In genomic region chr15:84747423-84748273, GRCh38 we compare ENCODE assay signal across 8 cellular contexts. TPM values are rescaled to one million over a fixed set of nuclear protein-coding genes. Genes with fewer than 3 reads are reported as not detected.
DNase-seq lines count a peak whose midpoint lies in the region; ATAC-seq and TF ChIP-seq lines count a peak whose summit lies in the region.

No MANE protein-coding gene starts in this region.

- peak overlapping the region; percentile 85 for H3K27ac ChIP-seq in neural cell (ENCODE audit: low read length)

- H3K9ac ChIP-seq in neural cell (ENCODE audit: low read length): peak overlapping the region; percentile 86

- TF ChIP-seq RAD21 in neural cell (conservative IDR thresholded peaks at IDR 0.05): no peak

- DNase-seq in CMK (ENCODE audit: low read depth) (peak; percentile 55), RPMI8226 (peak; percentile 90), fibroblast of villous mesenchyme (ENCODE audit: low read depth) (peak; percentile 75), stromal cell of bone marrow (ENCODE audit: low read depth) (peak; percentile 54)
- DNase-seq in activated T-helper 9 cell treated with anti-CD3 and anti-CD28 coated beads, Interleukin-2, amount 50 U/mL, for 16 hours (ENCODE audit: low read depth): peak; percentile 53

- no peaks in the 10 kb centered on the region for H3K27me3 ChIP-seq in neural cell (ENCODE audit: insufficient read depth, low read depth, low read length)

- H3K36me3 ChIP-seq in neural cell (ENCODE audit: insufficient read depth, low read length): no peaks in the 10 kb centered on the region

- H3K79me2 ChIP-seq in neural cell (replicated peaks; ENCODE audit: insufficient read depth, low read length): peaks cover 36% of the 10 kb centered on the region

- H4K20me1 ChIP-seq in neural cell (ENCODE audit: insufficient read depth): no peaks in the 10 kb centered on the region

- TF ChIP-seq CTCF in fibroblast of villous mesenchyme (IDR thresholded peaks at IDR 0.05; ENCODE audit: insufficient read depth, low read depth, low read length) (peak; percentile 4), neural cell (IDR thresholded peaks at IDR 0.05; ENCODE audit: poor library complexity, severe bottlenecking) (peak; percentile 31)

- H2AFZ ChIP-seq in neural cell (ENCODE audit: low read depth, low read length): peak overlapping the region; percentile 96

- H3K9me3 ChIP-seq in neural cell (ENCODE audit: low read length): no peaks in the 10 kb centered on the region

- H3K4me3 ChIP-seq in fibroblast of villous mesenchyme (ENCODE audit: low read depth, low read length) (peak overlapping the region; percentile 68), neural cell (ENCODE audit: low read length) (peak overlapping the region; percentile 81)

- no peaks in the 10 kb centered on the region for H3F3A ChIP-seq in neural cell (ENCODE audit: insufficient read depth, low read length, poor library complexity, severe bottlenecking)

- no peak for TF ChIP-seq EP300 in neural cell (conservative IDR thresholded peaks at IDR 0.05; ENCODE audit: poor library complexity, severe bottlenecking)

- ATAC-seq in GM19452 (IDR thresholded peaks at IDR 0.05; ENCODE audit: unreplicated experiment): peak; percentile 42
- peak; percentile 28 for ATAC-seq in HG03565 (IDR thresholded peaks at IDR 0.05; ENCODE audit: unreplicated experiment)

- no peaks in the 10 kb centered on the region for H3K9me2 ChIP-seq in neural cell (ENCODE audit: insufficient read depth, low read length)

- H3K4me2 ChIP-seq in neural cell (ENCODE audit: low read length): peak overlapping the region; percentile 85

TF ChIP-seq in neural cell, 6 proteins besides CTCF, POLR2A, EP300 and RAD21:
- TF ChIP-seq MXI1 (conservative IDR thresholded peaks at IDR 0.05; ENCODE audit: poor library complexity, severe bottlenecking) (no peak), POLR2AphosphoS5 (IDR thresholded peaks at IDR 0.05) (peak; percentile 9), TAF1 (IDR thresholded peaks at IDR 0.05; ENCODE audit: low read depth) (peak; percentile 58), EZH2 (IDR thresholded peaks at IDR 0.05; ENCODE audit: borderline replicate concordance, insufficient read depth, low read length, poor library complexity, severe bottlenecking) (no peak), REST (IDR thresholded peaks at IDR 0.05; ENCODE audit: borderline replicate concordance) (no peak), SMC3 (conservative IDR thresholded peaks at IDR 0.05; ENCODE audit: poor library complexity) (no peak)

RNA-seq across cellular contexts. Expression of gene ZNF592, which starts 0.7 kb away (rescaled TPM):
- total RNA-seq in fibroblast of villous mesenchyme: 9.7 and 11.2 TPM in 2 replicates
- polyA plus RNA-seq in neural cell: 3.7 and 3.9 TPM in 2 replicates
- polyA minus RNA-seq in neural cell: 10.2 and 11.3 TPM in 2 replicates

RNA-seq across cellular contexts. Expression of gene SEC11A, which starts 31.7 kb away (rescaled TPM):
- 170 and 225 TPM in 2 replicates for total RNA-seq in fibroblast of villous mesenchyme
- polyA plus RNA-seq in neural cell: 135 and 158 TPM in 2 replicates
- 59.4 and 60.9 TPM in 2 replicates for polyA minus RNA-seq in neural cell

Comparison
In these comparisons a context has a peak if more than half of its experiments do, and no peak if none do; other contexts are left out.
1. Peak in every context shown above with its lines: DNase-seq, ATAC-seq, H3K4me3 ChIP-seq and H3K27ac ChIP-seq.